25 cellular contexts compared by ENCODE assay signal in genomic region chr4:141746026-141746425, GRCh38.
"Had no signal": no experiment of that assay in that cellular context is flagged by ENCODE, and none has a peak within 500 bp of the region (broad histone marks: within the 10 kb centered on the region; RNA-seq: fewer than 3 reads in every experiment).

No MANE protein-coding gene starts in this region.

- H3K27me3 ChIP-seq: neural progenitor cell, ovary, right lobe of liver, sigmoid colon, stomach, thyroid gland, tibial nerve, upper lobe of left lung, vagina had no signal

- H3K36me3 ChIP-seq: neural progenitor cell, ovary, right lobe of liver, sigmoid colon, stomach, thoracic aorta, thyroid gland, tibial nerve, upper lobe of left lung, vagina had no signal

- H3K4me1 ChIP-seq: neural progenitor cell, parathyroid adenoma, psoas muscle, right lobe of liver, sigmoid colon, stomach, thyroid gland, tibial nerve, upper lobe of left lung, vagina had no signal

- H3K4me2 ChIP-seq: neural progenitor cell had no signal

- ATAC-seq: natural killer cell; psoas muscle; right cardiac atrium; right lobe of liver; stimulated activated effector memory CD8-positive, alpha-beta T cell treated with anti-CD3 and anti-CD28 coated beads, Interleukin-12 subunit alpha, Interleukin-12 subunit beta, amount 100 ng/mL, for 72 hours; stimulated activated naive B cell treated with anti-CD40 and anti-IgM and Interleukin-4, amounts not matched to agents 10 μg/mL and 1 μg/mL and 100 μg/mL, for 72 hours had no signal

- DNase-seq: natural killer cell; occipital lobe; ovary; posterior cingulate gyrus; psoas muscle; right cardiac atrium; right lobe of liver; sigmoid colon; small intestine; stimulated activated CD4-positive, alpha-beta T cell treated with anti-CD3 and anti-CD28 coated beads, Interleukin-15, amount 100 ng/mL, for 24 hours; stimulated activated CD4-positive, alpha-beta T cell treated with anti-CD3 and anti-CD28 coated beads, Interleukin-2, amount 100 ng/mL, for 24 hours; stimulated activated CD4-positive, alpha-beta T cell treated with anti-CD3 and anti-CD28 coated beads, Interleukin-2, amount 100 ng/mL, for 48 hours; stimulated activated CD4-positive, alpha-beta T cell treated with anti-CD3 and anti-CD28 coated beads, Interleukin-4, amount 100 ng/mL, for 24 hours; stimulated activated naive B cell treated with anti-CD40 and anti-IgM and Interleukin-4, amounts not matched to agents 10 μg/mL and 1 μg/mL and 100 μg/mL, for 72 hours; stimulated activated naive CD4-positive, alpha-beta T cell treated with Interleukin-2 at 50 U/mL for 16 hours; stomach; thyroid gland; trophoblast cell; upper lobe of left lung had no signal

- H2AFZ ChIP-seq: neural progenitor cell, parathyroid adenoma had no signal

- H3K4me3 ChIP-seq: neural progenitor cell, ovary, psoas muscle, right lobe of liver, sigmoid colon, stomach, thoracic aorta, thyroid gland, tibial nerve, upper lobe of left lung, vagina had no signal

- H3K27ac ChIP-seq: neural progenitor cell, ovary, parathyroid adenoma, psoas muscle, right lobe of liver, sigmoid colon, stomach, thoracic aorta, thyroid gland, tibial nerve, upper lobe of left lung, vagina had no signal

- H3K79me2 ChIP-seq: parathyroid adenoma had no signal

- H3K9ac ChIP-seq: neural progenitor cell, parathyroid adenoma had no signal

- H3K9me3 ChIP-seq: ovary, psoas muscle, right lobe of liver, thyroid gland, vagina had no signal
